14 cellular contexts compared by ENCODE assay signal in the genomic region with DNA sequence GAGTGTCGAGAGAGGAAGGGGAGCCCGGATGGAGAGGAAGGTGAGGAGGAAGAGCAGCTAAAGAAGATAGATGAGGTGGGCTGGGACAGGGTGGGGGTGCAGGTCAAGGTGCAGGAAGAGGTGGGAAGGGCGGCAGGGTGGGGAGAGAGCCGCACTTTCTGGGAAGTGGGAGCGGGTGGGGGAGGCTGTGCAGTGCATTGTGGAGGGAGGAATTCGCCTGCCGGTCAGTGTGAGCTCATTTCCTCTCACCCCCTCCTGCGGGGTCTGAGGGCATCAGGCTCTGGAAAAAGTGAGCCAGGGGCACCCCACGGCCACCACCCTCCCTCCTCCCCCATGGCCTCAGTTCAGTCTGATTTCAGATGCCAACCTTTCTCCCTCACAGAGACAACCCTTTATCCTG. TPM values are rescaled to one million over a fixed set of nuclear protein-coding genes. Genes with fewer than 3 reads are reported as not detected.
DNase-seq lines count a peak whose midpoint lies in the region; ATAC-seq and TF ChIP-seq lines count a peak whose summit lies in the region.
"Had no signal": no experiment of that assay in that cellular context is flagged by ENCODE, and none has a peak within 500 bp of the region (broad histone marks: within the 10 kb centered on the region; RNA-seq: fewer than 3 reads in every experiment).

No MANE protein-coding gene starts in this region.

- 25% methylated on average over 5 of the region's 9 CpGs for WGBS in mesenchymal stem cell

- no peak overlapping the region for H3K9ac ChIP-seq in mesenchymal stem cell (ENCODE audit: low read length)

- H3K9me3 Mint-ChIP-seq in naive thymus-derived CD8-positive, alpha-beta T cell, result no peaks in the 10 kb centered on the region
- H3K9me3 Mint-ChIP-seq: dendritic cell treated with granulocyte-macrophage colony-stimulating factor and Interleukin-4, amounts not matched to agents 40 ng/mL and 50 ng/mL, for 4 days had no signal

- peak overlapping the region; percentile 97 for H2AK5ac ChIP-seq in mesenchymal stem cell (ENCODE audit: low read length, severe bottlenecking)

- peak overlapping the region; percentile 29 for H3K27ac ChIP-seq in mesenchymal stem cell (ENCODE audit: low read length, poor library complexity, severe bottlenecking)
- H3K27ac ChIP-seq in thoracic aorta, result peak overlapping the region; percentile 91 to 99

- no peak for TF ChIP-seq CTCF in thoracic aorta (IDR thresholded peaks at IDR 0.05)

- peak overlapping the region; percentile 46 to 57 for H3K4ac ChIP-seq in mesenchymal stem cell (ENCODE audit: low read depth in 1 of 2, low read length in 2 of 2)

- peak overlapping the region; percentile 38 for H3K4me2 ChIP-seq in mesenchymal stem cell (ENCODE audit: low read length, poor library complexity, severe bottlenecking)

- ATAC-seq in thoracic aorta (ENCODE audit: insufficient number of reproducible peaks, low FRiP score, low read depth) (no peak), HG03571 (IDR thresholded peaks at IDR 0.05; ENCODE audit: unreplicated experiment) (no peak)
- ATAC-seq in naive thymus-derived CD8-positive, alpha-beta T cell, result no peak
- ATAC-seq: K562 had no signal

- no peak overlapping the region for H3K23ac ChIP-seq in mesenchymal stem cell (ENCODE audit: low read length in 2 of 2)

- H3K36me3 ChIP-seq in mesenchymal stem cell (ENCODE audit: control insufficient read depth in 1 of 2, insufficient read depth in 2 of 2, low read depth in 1 of 2, low read length in 2 of 2) (no peaks in the 10 kb centered on the region), thoracic aorta (no peaks in the 10 kb centered on the region)

- peak overlapping the region; percentile 10 to 82 for H3K18ac ChIP-seq in mesenchymal stem cell (ENCODE audit: low read depth in 1 of 2, low read length in 2 of 2)

- peak overlapping the region; percentile 71 for H2BK120ac ChIP-seq in mesenchymal stem cell (ENCODE audit: low read depth, low read length)

- H3K9me3 ChIP-seq in mesenchymal stem cell (ENCODE audit: control insufficient read depth, low read length) (no peaks in the 10 kb centered on the region), thoracic aorta (no peaks in the 10 kb centered on the region)

- H2BK15ac ChIP-seq in mesenchymal stem cell (ENCODE audit: low read depth, poor library complexity, severe bottlenecking), result peak overlapping the region; percentile 78

- peaks cover 44% of the 10 kb centered on the region for H3K4me1 ChIP-seq in mesenchymal stem cell (ENCODE audit: control insufficient read depth, insufficient read depth, low read depth, low read length)
- H3K4me1 ChIP-seq in thoracic aorta (ENCODE audit: control insufficient read depth in 1 of 2, low read depth in 2 of 2), result peaks cover 35 to 62% of the 10 kb centered on the region in 2 donors

- H3K27ac Mint-ChIP-seq in naive thymus-derived CD8-positive, alpha-beta T cell, result peak overlapping the region in 2 of 10 donors; percentile 44 to 69

- H2AFZ ChIP-seq in mesenchymal stem cell (ENCODE audit: low read depth, low read length), result peak overlapping the region; percentile 3

- POLR2A ChIA-PET in naive thymus-derived CD8-positive, alpha-beta T cell (lab: Charles Lee), result interaction anchor here (1.3 kb wide), 1 partner anchor 77 kb away, joined by 3 read pairs; no protein-coding TSS in a partner anchor

- H3K4me3 ChIP-seq in mesenchymal stem cell (ENCODE audit: insufficient read depth in 1 of 2, low read depth in 1 of 2, low read length in 2 of 2) (no peak overlapping the region), thoracic aorta (no peak overlapping the region)
- H3K4me3 ChIP-seq: K562 had no signal

- no peak overlapping the region for H3K4me3 Mint-ChIP-seq in naive thymus-derived CD8-positive, alpha-beta T cell
- H3K4me3 Mint-ChIP-seq: dendritic cell treated with granulocyte-macrophage colony-stimulating factor and Interleukin-4, amounts not matched to agents 40 ng/mL and 50 ng/mL, for 4 days had no signal

- H3K36me3 Mint-ChIP-seq in naive thymus-derived CD8-positive, alpha-beta T cell, result peaks cover 0 to 2% (median 0%) of the 10 kb centered on the region in 3 donors

- H2BK5ac ChIP-seq in mesenchymal stem cell (ENCODE audit: low read depth, low read length, poor library complexity, severe bottlenecking), result no peak overlapping the region

- H3K27me3 ChIP-seq in mesenchymal stem cell (ENCODE audit: control insufficient read depth in 1 of 2, insufficient read depth in 1 of 2, low read length in 2 of 2), result peaks cover 10 to 17% of the 10 kb centered on the region in 2 experiments
- H3K27me3 ChIP-seq in thoracic aorta (replicated peaks; ENCODE audit: insufficient read depth), result no peaks in the 10 kb centered on the region

- H4K8ac ChIP-seq in mesenchymal stem cell (ENCODE audit: low read length), result peak overlapping the region; percentile 90

- peaks cover 17 to 52% (median 23%) of the 10 kb centered on the region in 5 donors for H3K27me3 Mint-ChIP-seq in naive thymus-derived CD8-positive, alpha-beta T cell

- H4K91ac ChIP-seq in mesenchymal stem cell (ENCODE audit: low read length), result peak overlapping the region; percentile 70

- H3K4me1 Mint-ChIP-seq in naive thymus-derived CD8-positive, alpha-beta T cell, result peaks cover 7 to 23% (median 14%) of the 10 kb centered on the region in 4 donors

- H2BK12ac ChIP-seq in mesenchymal stem cell (ENCODE audit: low read length in 2 of 2), result peak overlapping the region; percentile 59 to 84

- no peaks in the 10 kb centered on the region for H3K79me1 ChIP-seq in mesenchymal stem cell (replicated peaks; ENCODE audit: low read length, poor library complexity, severe bottlenecking)

- peak overlapping the region in 1 of 2 experiments; percentile 49 for H3K14ac ChIP-seq in mesenchymal stem cell (ENCODE audit: low read length in 2 of 2)

- DNase-seq in M059J (ENCODE audit: low read depth) (peak; percentile 56), dermis microvascular lymphatic vessel endothelial cell (ENCODE audit: low read depth in 2 of 2) (peak; percentile 71 to 78), mesenchymal stem cell (peak; percentile 61), thoracic aorta (ENCODE audit: low spot score) (no peak), DMS153 (lab: John Stamatoyannopoulos, UW) (no peak), cortex of kidney (lab: John Stamatoyannopoulos, UW) (no peak)
- DNase-seq in naive thymus-derived CD8-positive, alpha-beta T cell, result no peak
- DNase-seq: activated CD4-positive, alpha-beta T cell treated with anti-CD3 and anti-CD28 coated beads for 48 hours; GOT3; NCI-H2029 treated with DMSO at 0.1 percent for 48 hours; stimulated activated CD4-positive, alpha-beta T cell treated with anti-CD3 and anti-CD28 coated beads, Interleukin-15, amount 100 ng/mL, for 24 hours had no signal

RNA-seq across cellular contexts. Expression of gene ARHGAP23, which starts 2.5 kb away (rescaled TPM):
- total RNA-seq in M059J (2014; rRNA removed; shearing (Covaris generic)), result 8.5 and 32.0 TPM in 2 replicates
- total RNA-seq in dermis microvascular lymphatic vessel endothelial cell (28.2 and 43.1 TPM in 2 replicates), thoracic aorta (10 to 100 TPM; 87.1 to 89.2 TPM)
- polyA plus RNA-seq in mesenchymal stem cell (2013, experiment 1 of 2), result 66.7 TPM
- polyA plus RNA-seq in mesenchymal stem cell (2013, experiment 2 of 2), result 60.9 TPM
- total RNA-seq in naive thymus-derived CD8-positive, alpha-beta T cell, result not detected
- under 1 TPM in 1 of 3 donors, not detected in 2; 0.18 TPM for polyA plus RNA-seq in naive thymus-derived CD8-positive, alpha-beta T cell

Comparison
In these comparisons a context has a peak if more than half of its experiments do, and no peak if none do; other contexts are left out.
1. DNase-seq: peak in M059J (single experiment), dermis microvascular lymphatic vessel endothelial cell (2 of 2) and mesenchymal stem cell (single experiment); none in thoracic aorta (single experiment), DMS153 (single experiment), naive thymus-derived CD8-positive, alpha-beta T cell (0 of 10) and cortex of kidney (single experiment).